ENCODE assay signal across 12 cellular contexts in genomic region chr14:106848330-106849121, GRCh38.
DNase-seq lines count a peak whose midpoint lies in the region; TF ChIP-seq lines count a peak whose summit lies in the region.
"Had no signal": no experiment of that assay in that cellular context is flagged by ENCODE, and none has a peak within 500 bp of the region (broad histone marks: within the 10 kb centered on the region; RNA-seq: fewer than 3 reads in every experiment).

No MANE protein-coding gene starts in this region.

- peak; percentile 43; the same call in 1 of the 2 replicates for TF ChIP-seq CTCF in A673 (conservative IDR thresholded peaks at IDR 0.05; ENCODE audit: low read depth, low read length)
- peak; percentile 69 for TF ChIP-seq CTCF in GM12872 (IDR thresholded peaks at IDR 0.05; ENCODE audit: insufficient read depth, low read depth, low read length)
- TF ChIP-seq CTCF in colonic mucosa (IDR thresholded peaks at IDR 0.05), result no peak
- TF ChIP-seq CTCF in dorsolateral prefrontal cortex (IDR thresholded peaks at IDR 0.05 in 54 of 56, conservative IDR thresholded peaks at IDR 0.05 in 2 of 56; ENCODE audit: low read depth in 1 of 56, partially characterized antibody in 56 of 56), result peak in 1 of 56 donors; percentile 15

- H3K27ac ChIP-seq in A673 (ENCODE audit: low read depth, low read length, poor library complexity, severe bottlenecking) (no peak overlapping the region), colonic mucosa (no peak overlapping the region), dorsolateral prefrontal cortex (no peak overlapping the region)
- H3K27ac ChIP-seq in CD8-positive, alpha-beta memory T cell (ENCODE audit: low read depth, low read length), result no peak overlapping the region

- intact Hi-C loops in A673 (cut with micrococcal nuclease; ENCODE audit: unreplicated experiment) (no loop called here), colonic mucosa (cut with DNase I) (no loop called here), dorsolateral prefrontal cortex (cut with DNase I) (no loop called here)

- H3K27me3 ChIP-seq in A673 (replicated peaks; ENCODE audit: insufficient read depth, low read depth, low read length, poor library complexity) (no peaks in the 10 kb centered on the region), colonic mucosa (no peaks in the 10 kb centered on the region), dorsolateral prefrontal cortex (peaks cover 0 to 58% (median 16%) of the 10 kb centered on the region in 45 donors)
- no peaks in the 10 kb centered on the region for H3K27me3 ChIP-seq in CD8-positive, alpha-beta memory T cell (ENCODE audit: insufficient read depth, low read length, poor library complexity, severe bottlenecking)

- H3K4me3 Mint-ChIP-seq in CD8-positive, alpha-beta memory T cell, result no peak overlapping the region

- CTCF ChIA-PET in A673 (lab: Charles Lee), result interaction anchor here (1.1 kb wide), 1 partner anchor 24 kb away, joined by 3 read pairs; no protein-coding TSS in a partner anchor
- CTCF ChIA-PET in CD8-positive, alpha-beta memory T cell (lab: Charles Lee), result interaction anchor here (1.4 to 1.6 kb wide), 2 partner anchors 9 to 25 kb away, joined by 4 to 13 read pairs; no protein-coding TSS in a partner anchor

- H3K4me3 ChIP-seq in A673 (ENCODE audit: low read depth, low read length, poor library complexity, severe bottlenecking) (no peak overlapping the region), colonic mucosa (no peak overlapping the region), dorsolateral prefrontal cortex (no peak overlapping the region)
- no peak overlapping the region for H3K4me3 ChIP-seq in CD8-positive, alpha-beta memory T cell (ENCODE audit: low read length)

- peak overlapping the region in 1 of 8 donors; percentile 24 for H3K27ac Mint-ChIP-seq in CD8-positive, alpha-beta memory T cell

- H3K4me1 ChIP-seq in A673 (ENCODE audit: insufficient read depth, low read length, poor library complexity, severe bottlenecking), result peaks cover 8% of the 10 kb centered on the region
- peaks cover under 1% of the 10 kb centered on the region for H3K4me1 ChIP-seq in colonic mucosa
- H3K4me1 ChIP-seq in CD8-positive, alpha-beta memory T cell (ENCODE audit: insufficient read depth, low read length), result peaks cover 4% of the 10 kb centered on the region

- H3K4me1 Mint-ChIP-seq in CD8-positive, alpha-beta memory T cell, result peaks cover 18 to 24% (median 22%) of the 10 kb centered on the region in 3 donors

- peaks cover 8 to 14% of the 10 kb centered on the region in 2 donors for H3K27me3 Mint-ChIP-seq in CD8-positive, alpha-beta memory T cell

- peaks cover 0 to 9% (median 0%) of the 10 kb centered on the region in 3 donors for H3K36me3 Mint-ChIP-seq in CD8-positive, alpha-beta memory T cell

- peak; percentile 65 for DNase-seq in A673 (ENCODE audit: low spot score)
- DNase-seq in NCI-H2107 (lab: John Stamatoyannopoulos, UW), result peak; percentile 32
- DNase-seq in colonic mucosa, result peak; percentile 57
- DNase-seq in CD8-positive, alpha-beta memory T cell, result no peak
- no peak for DNase-seq in dorsolateral prefrontal cortex
- DNase-seq in GM19240 (ENCODE audit: insufficient read length, low spot score), result no peak
- no peak for DNase-seq in NOMO-1 (lab: John Stamatoyannopoulos, UW; ENCODE audit: unreplicated experiment in 2 of 2)
- DNase-seq: amniotic stem cell; NCI-H1092 treated with DMSO at 0.1 percent for 48 hours; stimulated activated CD4-positive, alpha-beta T cell treated with anti-CD3 and anti-CD28 coated beads, Interleukin-4, amount 100 ng/mL, for 1 hour; T1000 had no signal

- BruUV-seq in A673 (replicated peaks; lab: Mats Ljungman, UMichigan), result no TSS peak

- H3K9ac ChIP-seq in colonic mucosa (ENCODE audit: low read depth in 2 of 2, low read length in 2 of 2), result no peak overlapping the region

- no peaks in the 10 kb centered on the region for H3K9me3 ChIP-seq in A673 (ENCODE audit: low read depth, low read length, poor library complexity, severe bottlenecking)
- no peaks in the 10 kb centered on the region for H3K9me3 ChIP-seq in colonic mucosa
- no peaks in the 10 kb centered on the region for H3K9me3 ChIP-seq in CD8-positive, alpha-beta memory T cell (ENCODE audit: low read length)

- POLR2A ChIA-PET in A673 (lab: Charles Lee; ENCODE audit: low non-redundant PET), result no interaction called here
- POLR2A ChIA-PET in CD8-positive, alpha-beta memory T cell (lab: Charles Lee), result no interaction called here

- no peaks in the 10 kb centered on the region for H3K36me3 ChIP-seq in A673 (ENCODE audit: insufficient read depth, low read length, poor library complexity, severe bottlenecking)
- H3K36me3 ChIP-seq in colonic mucosa, result no peaks in the 10 kb centered on the region
- no peaks in the 10 kb centered on the region for H3K36me3 ChIP-seq in CD8-positive, alpha-beta memory T cell (ENCODE audit: insufficient read depth, low read length)

- no peaks in the 10 kb centered on the region for H3K9me3 Mint-ChIP-seq in CD8-positive, alpha-beta memory T cell

Comparison
In these comparisons a context has a peak if more than half of its experiments do, and no peak if none do; other contexts are left out.
1. DNase-seq: peak in A673 (single experiment), NCI-H2107 (single experiment) and colonic mucosa (single experiment); none in CD8-positive, alpha-beta memory T cell (0 of 5), dorsolateral prefrontal cortex (0 of 10), GM19240 (single experiment) and NOMO-1 (0 of 2).